ENCODE assay signal across 27 cellular contexts in the genomic region with DNA sequence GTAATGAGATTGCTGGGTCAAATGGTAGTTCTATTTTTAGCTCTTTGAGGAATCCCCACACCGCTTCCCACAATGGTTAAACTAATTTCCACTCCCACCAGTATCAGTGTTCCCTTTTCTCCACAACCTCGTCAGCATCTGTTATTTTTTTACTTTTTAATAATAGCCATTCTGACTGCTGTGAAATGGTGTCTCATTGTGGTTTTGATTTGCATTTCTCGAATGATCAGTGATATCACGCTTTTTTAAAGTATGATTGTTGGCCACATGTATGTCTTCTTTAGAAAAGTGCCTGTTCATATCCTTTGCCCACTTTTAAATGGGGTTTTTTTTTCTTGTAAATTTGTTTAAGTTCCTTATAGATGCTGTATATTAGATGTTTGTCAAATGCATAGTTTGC.
"Had no signal": no experiment of that assay in that cellular context is flagged by ENCODE, and none has a peak within 500 bp of the region (broad histone marks: within the 10 kb centered on the region; RNA-seq: fewer than 3 reads in every experiment).

No MANE protein-coding gene starts in this region.

- H2AFZ ChIP-seq: hepatocyte had no signal

- H3K4me3 ChIP-seq: colonic mucosa, gastroesophageal sphincter, heart left ventricle, hepatocyte, left lung, pancreas, right lobe of liver, stomach, thyroid gland, vagina had no signal

- FAIRE-seq: pancreas had no signal

- H3K4me1 ChIP-seq: colonic mucosa, gastroesophageal sphincter, left lung, pancreas, right lobe of liver, stomach, thyroid gland, vagina had no signal

- ATAC-seq: esophagus mucosa; gastroesophageal sphincter; heart left ventricle; left cardiac atrium; left lung; natural killer cell treated with Interleukin-12 subunit alpha and Interleukin-12 subunit beta and Interleukin-15 and Interleukin-18, amount 100 ng/mL, for 72 hours; pancreas; right lobe of liver; stimulated activated effector memory CD8-positive, alpha-beta T cell treated with anti-CD3 and anti-CD28 coated beads, Interleukin-12 subunit alpha, Interleukin-12 subunit beta, amount 100 ng/mL, for 72 hours had no signal

- DNase-seq: colonic mucosa; effector CD8-positive, alpha-beta T cell; endodermal cell; foreskin fibroblast; heart left ventricle; left cardiac atrium; left lung; mesendoderm; naive B cell; pancreas; right lobe of liver; stimulated activated CD4-positive, alpha-beta T cell treated with anti-CD3 and anti-CD28 coated beads, Interleukin-2, amount 100 ng/mL, for 24 hours; stimulated activated CD4-positive, alpha-beta T cell treated with anti-CD3 and anti-CD28 coated beads, Interleukin-4, amount 100 ng/mL, for 24 hours; stimulated activated naive CD4-positive, alpha-beta T cell treated with Interleukin-2 at 50 U/mL for 16 hours; stomach; thyroid gland; trophoblast cell had no signal

- H3K36me3 Mint-ChIP-seq: stimulated activated effector memory CD8-positive, alpha-beta T cell treated with anti-CD3 and anti-CD28 coated beads, Interleukin-12 subunit alpha, Interleukin-12 subunit beta, amount 100 ng/mL, for 72 hours had no signal

- H3K9me3 ChIP-seq: colonic mucosa, neutrophil, pancreas, thyroid gland, vagina had no signal

- H3K27ac ChIP-seq: colonic mucosa, epithelial cell of prostate, gastroesophageal sphincter, heart left ventricle, hepatocyte, left lung, neutrophil, pancreas, right lobe of liver, stomach, thyroid gland, vagina had no signal

- H3K4me2 ChIP-seq: hepatocyte had no signal

- H3K27me3 Mint-ChIP-seq: dendritic cell treated with granulocyte-macrophage colony-stimulating factor and Interleukin-4, amounts not matched to agents 40 ng/mL and 50 ng/mL, for 4 days; naive B cell; natural killer cell treated with Interleukin-12 subunit alpha and Interleukin-12 subunit beta and Interleukin-15 and Interleukin-18, amount 100 ng/mL, for 72 hours had no signal

- H3K27me3 ChIP-seq: colonic mucosa, gastroesophageal sphincter, heart left ventricle, hepatocyte, left lung, neutrophil, pancreas, right lobe of liver, stomach, thyroid gland, vagina had no signal

- H3K27ac Mint-ChIP-seq: dendritic cell treated with granulocyte-macrophage colony-stimulating factor and Interleukin-4, amounts not matched to agents 40 ng/mL and 50 ng/mL, for 4 days; endodermal cell; natural killer cell treated with Interleukin-12 subunit alpha and Interleukin-12 subunit beta and Interleukin-15 and Interleukin-18, amount 100 ng/mL, for 72 hours; stimulated activated effector memory CD8-positive, alpha-beta T cell treated with anti-CD3 and anti-CD28 coated beads, Interleukin-12 subunit alpha, Interleukin-12 subunit beta, amount 100 ng/mL, for 72 hours had no signal

- H3K4me3 Mint-ChIP-seq: dendritic cell treated with granulocyte-macrophage colony-stimulating factor and Interleukin-4, amounts not matched to agents 40 ng/mL and 50 ng/mL, for 4 days; endodermal cell; naive B cell; natural killer cell treated with Interleukin-12 subunit alpha and Interleukin-12 subunit beta and Interleukin-15 and Interleukin-18, amount 100 ng/mL, for 72 hours; stimulated activated effector memory CD8-positive, alpha-beta T cell treated with anti-CD3 and anti-CD28 coated beads, Interleukin-12 subunit alpha, Interleukin-12 subunit beta, amount 100 ng/mL, for 72 hours had no signal

- H3K36me3 ChIP-seq: colonic mucosa, neutrophil, pancreas, right lobe of liver, thyroid gland, vagina had no signal

- H3K4me1 Mint-ChIP-seq: endodermal cell, neural crest cell had no signal
